Comparison of ENCODE assay signal across 8 cellular contexts in genomic region chr6:99822741-99823512, GRCh38.
A peak's percentile ranks its signal among the peaks of the same experiment; 100 is the strongest.
DNase-seq lines count a peak whose midpoint lies in the region; ATAC-seq and TF ChIP-seq lines count a peak whose summit lies in the region.

No MANE protein-coding gene starts in this region.

- H3K27ac Mint-ChIP-seq in endothelial cell (ENCODE audit: unreplicated experiment) = peak overlapping the region; percentile 2
- peak overlapping the region in 6 of 10 donors; percentile 29 to 82 (median 62) for H3K27ac Mint-ChIP-seq in naive thymus-derived CD8-positive, alpha-beta T cell

- ATAC-seq in GM19395 (IDR thresholded peaks at IDR 0.05; ENCODE audit: unreplicated experiment) (peak; percentile 54), HG03045 (IDR thresholded peaks at IDR 0.05; ENCODE audit: unreplicated experiment) (no peak)
- peak; percentile 66 to 72 for ATAC-seq in naive thymus-derived CD8-positive, alpha-beta T cell

- no peaks in the 10 kb centered on the region for H3K27me3 Mint-ChIP-seq in endothelial cell (ENCODE audit: unreplicated experiment)
- peaks cover 0 to 55% (median 20%) of the 10 kb centered on the region in 5 donors for H3K27me3 Mint-ChIP-seq in naive thymus-derived CD8-positive, alpha-beta T cell

- no peaks in the 10 kb centered on the region for H3K9me2 ChIP-seq in Karpas-422 (replicated peaks; ENCODE audit: insufficient read depth, low read length)

- H3K9ac ChIP-seq in Karpas-422 (ENCODE audit: low read length) = no peak overlapping the region

- no peaks in the 10 kb centered on the region for H4K20me1 ChIP-seq in Karpas-422 (ENCODE audit: insufficient read depth, low read depth, low read length)

- H3K4me2 ChIP-seq in Karpas-422 (ENCODE audit: low read depth, low read length, poor library complexity, severe bottlenecking) = no peak overlapping the region

- H3K9me3 Mint-ChIP-seq in endothelial cell (ENCODE audit: unreplicated experiment) = no peaks in the 10 kb centered on the region
- H3K9me3 Mint-ChIP-seq in naive thymus-derived CD8-positive, alpha-beta T cell = no peaks in the 10 kb centered on the region

- H3K27ac ChIP-seq in Karpas-422 (ENCODE audit: low read length) (no peak overlapping the region), RWPE1 (peak overlapping the region; percentile 45; the same call in 1 of the 2 replicates), testis (no peak overlapping the region)

- H3K4me3 ChIP-seq in Karpas-422 (ENCODE audit: low read length) = no peak overlapping the region
- no peak overlapping the region for H3K4me3 ChIP-seq in testis

- H3K9me3 ChIP-seq in Karpas-422 (ENCODE audit: low read length) (no peaks in the 10 kb centered on the region), testis (no peaks in the 10 kb centered on the region)

- H2AFZ ChIP-seq in Karpas-422 (ENCODE audit: low read length) = no peak overlapping the region

- H3K4me3 Mint-ChIP-seq in endothelial cell (ENCODE audit: unreplicated experiment) = peak overlapping the region; percentile 56
- H3K4me3 Mint-ChIP-seq in naive thymus-derived CD8-positive, alpha-beta T cell = peak overlapping the region in 9 of 10 donors; percentile 52 to 80 (median 76)

- peak; percentile 77 for TF ChIP-seq CTCF in RWPE1 (conservative IDR thresholded peaks at IDR 0.05; ENCODE audit: low read depth)
- no peak for TF ChIP-seq CTCF in endothelial cell (IDR thresholded peaks at IDR 0.05; ENCODE audit: unreplicated experiment)
- TF ChIP-seq CTCF in testis (IDR thresholded peaks at IDR 0.05) = peak in 1 of 3 experiments; percentile 13

- H3K4me1 Mint-ChIP-seq in endothelial cell (ENCODE audit: unreplicated experiment) = peaks cover 6% of the 10 kb centered on the region
- H3K4me1 Mint-ChIP-seq in naive thymus-derived CD8-positive, alpha-beta T cell = peaks cover 3 to 8% (median 6%) of the 10 kb centered on the region in 4 donors

- POLR2A ChIA-PET in RWPE1 (lab: Yijun Ruan, JAX; ENCODE audit: low non-redundant PET) = no interaction called here
- POLR2A ChIA-PET in naive thymus-derived CD8-positive, alpha-beta T cell (lab: Charles Lee) = no interaction called here

- no peaks in the 10 kb centered on the region for H3K4me1 ChIP-seq in Karpas-422 (ENCODE audit: low read length)
- no peaks in the 10 kb centered on the region for H3K4me1 ChIP-seq in testis

- no peaks in the 10 kb centered on the region for H3K36me3 Mint-ChIP-seq in endothelial cell (ENCODE audit: low read depth, unreplicated experiment)
- no peaks in the 10 kb centered on the region for H3K36me3 Mint-ChIP-seq in naive thymus-derived CD8-positive, alpha-beta T cell

- no peak for TF ChIP-seq POLR2A in testis (IDR thresholded peaks at IDR 0.05)

- H3K27me3 ChIP-seq in Karpas-422 (ENCODE audit: low read length) (no peaks in the 10 kb centered on the region), testis (no peaks in the 10 kb centered on the region)

- H3K36me3 ChIP-seq in Karpas-422 (ENCODE audit: insufficient read depth, low read length) (no peaks in the 10 kb centered on the region), testis (ENCODE audit: low read depth, missing control alignments) (no peaks in the 10 kb centered on the region)

- CTCF ChIA-PET in RWPE1 (lab: Yijun Ruan, JAX) = interaction anchor here (0.6 to 0.9 kb wide), 6 partner anchors 11 to 214 kb away, joined by 3 to 5 read pairs (median 3); no protein-coding TSS in a partner anchor

- intact Hi-C loops in testis (cut with DNase I; ENCODE audit: low total_unique reads) = no loop called here

- WGBS in testis, 2 donors = 22 to 36% methylated on average over 5 of the region's 5 CpGs

- DNase-seq in DMS153 (lab: John Stamatoyannopoulos, UW) (peak; percentile 61), Karpas-422 (peak; percentile 68), RWPE1 (ENCODE audit: low spot score) (peak; percentile 75), endothelial cell (ENCODE audit: low spot score) (peak; percentile 28), testis (no peak)
- DNase-seq in naive thymus-derived CD8-positive, alpha-beta T cell = peak in 5 of 10 donors; percentile 17 to 33 (median 22)

- H3K79me2 ChIP-seq in Karpas-422 (ENCODE audit: low read length) = no peaks in the 10 kb centered on the region
